Comparison of ENCODE assay signal across 21 cellular contexts in genomic region chr12:65546528-65546927, GRCh38.
"Had no signal": no experiment of that assay in that cellular context is flagged by ENCODE, and none has a peak within 500 bp of the region (broad histone marks: within the 10 kb centered on the region; RNA-seq: fewer than 3 reads in every experiment).

No MANE protein-coding gene starts in this region.

- H3K4me2 ChIP-seq: KMS-11 had no signal

- H3K4me1 ChIP-seq: SJSA1 had no signal

- DNase-seq: Kasumi-1, MM.1S, NCI-H1092 treated with DMSO at 0.1 percent for 48 hours, NCI-H1436, NCI-H187, NCI-H2029, NCI-H2081 treated with DMSO at 0.1 percent for 48 hours, NCI-H2171, NCI-H226, NCI-H446, NCI-H510A, NCI-H524 treated with DMSO at 0.1 percent for 48 hours, NCI-H69, NCI-H774, SIG-M5 had no signal

- H3K4me3 ChIP-seq: K562, SJSA1, SK-N-MC had no signal

- H3K36me3 ChIP-seq: SJSA1 had no signal

- H3K27ac ChIP-seq: KMS-11, RWPE1, SJSA1, SK-N-MC had no signal

- H3K9ac ChIP-seq: KMS-11 had no signal

- ATAC-seq: HepG2, K562 had no signal

- H3K27me3 ChIP-seq: SJSA1 had no signal

- H3K9me3 ChIP-seq: SJSA1 had no signal
